21 cellular contexts compared by ENCODE assay signal in the genomic region with DNA sequence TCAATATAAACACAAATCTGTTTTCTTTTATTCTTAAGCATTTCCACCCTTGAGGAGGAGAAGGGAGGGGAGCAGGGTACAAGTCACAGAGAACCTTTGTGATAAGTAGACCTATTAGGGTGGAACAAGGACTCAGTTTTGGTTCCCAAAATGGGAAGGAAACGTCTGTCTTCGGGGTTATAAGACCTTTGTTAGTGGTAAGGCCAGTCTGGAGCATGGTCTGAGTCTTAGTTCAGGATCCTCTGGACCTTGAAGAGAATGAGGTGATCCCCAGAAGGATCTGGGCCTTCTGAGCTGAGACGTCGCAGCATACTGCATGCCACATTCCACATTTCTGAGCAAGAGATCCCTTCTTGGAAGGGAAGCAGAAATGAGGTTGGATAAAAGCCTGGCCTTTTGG. TPM values are rescaled to one million over a fixed set of nuclear protein-coding genes. Genes with fewer than 3 reads are reported as not detected.
DNase-seq lines count a peak whose midpoint lies in the region; ATAC-seq lines count a peak whose summit lies in the region.
"Had no signal": no experiment of that assay in that cellular context is flagged by ENCODE, and none has a peak within 500 bp of the region (broad histone marks: within the 10 kb centered on the region; RNA-seq: fewer than 3 reads in every experiment).

No MANE protein-coding gene starts in this region.

- H2BK120ac ChIP-seq in mesenchymal stem cell (ENCODE audit: low read depth, low read length) = no peak overlapping the region

- no peak overlapping the region for H2BK12ac ChIP-seq in mesenchymal stem cell (ENCODE audit: low read length in 2 of 2)

- no peak overlapping the region for H3K27ac ChIP-seq in CD4-positive, CD25-positive, alpha-beta regulatory T cell (ENCODE audit: insufficient read depth, low read length, poor library complexity, severe bottlenecking)
- no peak overlapping the region for H3K27ac ChIP-seq in mesenchymal stem cell (ENCODE audit: low read length, poor library complexity, severe bottlenecking)
- H3K27ac ChIP-seq: GM23248, prostate gland had no signal

- no peak overlapping the region for H3K23ac ChIP-seq in mesenchymal stem cell (ENCODE audit: low read length in 2 of 2)

- H3K18ac ChIP-seq in mesenchymal stem cell (ENCODE audit: low read depth in 1 of 2, low read length in 2 of 2) = no peak overlapping the region

- H3K4me1 Mint-ChIP-seq in activated CD4-positive, alpha-beta T cell treated with anti-CD3 and anti-CD28 coated beads, Interleukin-2, amount 10 ng/mL, durations not matched to agents 7 days and 5 days = peaks cover 39% of the 10 kb centered on the region
- H3K4me1 Mint-ChIP-seq in CD4-positive, CD25-positive, alpha-beta regulatory T cell = peaks cover 7 to 23% (median 10%) of the 10 kb centered on the region in 4 donors
- peaks cover 46% of the 10 kb centered on the region for H3K4me1 Mint-ChIP-seq in activated CD8-positive, alpha-beta T cell treated with anti-CD3 and anti-CD28 coated beads, Interleukin-2, amount 10 ng/mL, durations not matched to agents 7 days and 5 days (ENCODE audit: low read depth)

- 98% methylated on average over 4 of the region's 4 CpGs for WGBS in mesenchymal stem cell

- no peak for DNase-seq in activated CD4-positive, alpha-beta T cell treated with anti-CD3 and anti-CD28 coated beads, Interleukin-2, amount 10 ng/mL, durations not matched to agents 7 days and 5 days
- DNase-seq in activated CD4-positive, alpha-beta T cell treated with anti-CD3 and anti-CD28 coated beads, Interleukin-2, amount 50 U/mL, for 1 hour = no peak
- no peak for DNase-seq in CD4-positive, CD25-positive, alpha-beta regulatory T cell
- DNase-seq in activated CD8-positive, alpha-beta T cell treated with anti-CD3 and anti-CD28 coated beads, Interleukin-2, amount 10 ng/mL, durations not matched to agents 7 days and 5 days = no peak
- DNase-seq in mesenchymal stem cell (no peak), NCI-H82 treated with DMSO at 0.1 percent for 48 hours (lab: John Stamatoyannopoulos, UW; ENCODE audit: unreplicated experiment) (no peak), HuH-7 (ENCODE audit: low spot score) (no peak)
- DNase-seq: 8988T; activated CD4-positive, alpha-beta T cell treated with anti-CD3 and anti-CD28 coated beads, Interleukin-2, amount 10 ng/mL, durations not matched to agents 24 days and 14 days; activated naive CD4-positive, alpha-beta T cell treated with Interleukin-2 at 50 U/mL for 16 hours; activated T-cell treated with anti-CD3 and anti-CD28 coated beads for 4 hours; Caco-2; DMS79 treated with DMSO at 0.1 percent for 48 hours; GM23248; Karpas-422; kidney; NCI-H1694 treated with DMSO at 0.1 percent for 48 hours; NCI-H69 had no signal

- H3K4me3 Mint-ChIP-seq in activated CD4-positive, alpha-beta T cell treated with anti-CD3 and anti-CD28 coated beads, Interleukin-2, amount 10 ng/mL, durations not matched to agents 7 days and 5 days = no peak overlapping the region
- no peak overlapping the region for H3K4me3 Mint-ChIP-seq in CD4-positive, CD25-positive, alpha-beta regulatory T cell
- no peak overlapping the region for H3K4me3 Mint-ChIP-seq in activated CD8-positive, alpha-beta T cell treated with anti-CD3 and anti-CD28 coated beads, Interleukin-2, amount 10 ng/mL, durations not matched to agents 7 days and 5 days
- H3K4me3 Mint-ChIP-seq: activated CD4-positive, alpha-beta T cell treated with anti-CD3 and anti-CD28 coated beads, Interleukin-2, amount 10 ng/mL, durations not matched to agents 24 days and 14 days had no signal

- H3K27me3 ChIP-seq in CD4-positive, CD25-positive, alpha-beta regulatory T cell (ENCODE audit: control insufficient read depth, insufficient read depth, low read length) = no peaks in the 10 kb centered on the region
- H3K27me3 ChIP-seq in mesenchymal stem cell (ENCODE audit: control insufficient read depth in 1 of 2, insufficient read depth in 1 of 2, low read length in 2 of 2) = no peaks in the 10 kb centered on the region
- H3K27me3 ChIP-seq: dorsolateral prefrontal cortex had no signal

- POLR2A ChIA-PET in activated CD4-positive, alpha-beta T cell treated with anti-CD3 and anti-CD28 coated beads, Interleukin-2, amount 10 ng/mL, durations not matched to agents 7 days and 5 days (lab: Charles Lee) = no interaction called here
- POLR2A ChIA-PET in activated CD8-positive, alpha-beta T cell treated with anti-CD3 and anti-CD28 coated beads, Interleukin-2, amount 10 ng/mL, durations not matched to agents 7 days and 5 days (lab: Charles Lee) = no interaction called here

- H3K36me3 Mint-ChIP-seq in activated CD4-positive, alpha-beta T cell treated with anti-CD3 and anti-CD28 coated beads, Interleukin-2, amount 10 ng/mL, durations not matched to agents 7 days and 5 days (ENCODE audit: low read depth) = peaks cover 69% of the 10 kb centered on the region
- peaks cover 42% of the 10 kb centered on the region for H3K36me3 Mint-ChIP-seq in CD4-positive, CD25-positive, alpha-beta regulatory T cell
- peaks cover 80% of the 10 kb centered on the region for H3K36me3 Mint-ChIP-seq in activated CD8-positive, alpha-beta T cell treated with anti-CD3 and anti-CD28 coated beads, Interleukin-2, amount 10 ng/mL, durations not matched to agents 7 days and 5 days (ENCODE audit: low read depth)

- peaks cover 10% of the 10 kb centered on the region for H3K4me1 ChIP-seq in CD4-positive, CD25-positive, alpha-beta regulatory T cell (ENCODE audit: control insufficient read depth, insufficient read depth, low read length, poor library complexity, severe bottlenecking)
- peaks cover 7% of the 10 kb centered on the region for H3K4me1 ChIP-seq in mesenchymal stem cell (ENCODE audit: control insufficient read depth, insufficient read depth, low read depth, low read length)
- H3K4me1 ChIP-seq: prostate gland had no signal

- no peaks in the 10 kb centered on the region for H3K27me3 Mint-ChIP-seq in activated CD4-positive, alpha-beta T cell treated with anti-CD3 and anti-CD28 coated beads, Interleukin-2, amount 10 ng/mL, durations not matched to agents 7 days and 5 days
- H3K27me3 Mint-ChIP-seq in CD4-positive, CD25-positive, alpha-beta regulatory T cell = no peaks in the 10 kb centered on the region
- H3K27me3 Mint-ChIP-seq in activated CD8-positive, alpha-beta T cell treated with anti-CD3 and anti-CD28 coated beads, Interleukin-2, amount 10 ng/mL, durations not matched to agents 7 days and 5 days (ENCODE audit: low read depth) = no peaks in the 10 kb centered on the region
- H3K27me3 Mint-ChIP-seq: activated CD4-positive, alpha-beta T cell treated with anti-CD3 and anti-CD28 coated beads, Interleukin-2, amount 10 ng/mL, durations not matched to agents 24 days and 14 days had no signal

- peaks cover 41% of the 10 kb centered on the region for H3K79me1 ChIP-seq in mesenchymal stem cell (replicated peaks; ENCODE audit: low read length, poor library complexity, severe bottlenecking)

- no peaks in the 10 kb centered on the region for H3K9me3 ChIP-seq in CD4-positive, CD25-positive, alpha-beta regulatory T cell (ENCODE audit: control insufficient read depth in 2 of 2, low read length in 2 of 2)
- H3K9me3 ChIP-seq in mesenchymal stem cell (ENCODE audit: control insufficient read depth, low read length) = no peaks in the 10 kb centered on the region
- H3K9me3 ChIP-seq: Caco-2, prostate gland had no signal

- H2BK15ac ChIP-seq in mesenchymal stem cell (ENCODE audit: low read depth, poor library complexity, severe bottlenecking) = no peak overlapping the region

- peak overlapping the region; percentile 87 for H3K27ac Mint-ChIP-seq in activated CD4-positive, alpha-beta T cell treated with anti-CD3 and anti-CD28 coated beads, Interleukin-2, amount 10 ng/mL, durations not matched to agents 7 days and 5 days
- H3K27ac Mint-ChIP-seq in CD4-positive, CD25-positive, alpha-beta regulatory T cell = peak overlapping the region in 2 of 3 donors; percentile 51 to 71
- H3K27ac Mint-ChIP-seq in activated CD8-positive, alpha-beta T cell treated with anti-CD3 and anti-CD28 coated beads, Interleukin-2, amount 10 ng/mL, durations not matched to agents 7 days and 5 days = peak overlapping the region; percentile 79

- H3K36me3 ChIP-seq in CD4-positive, CD25-positive, alpha-beta regulatory T cell (ENCODE audit: control insufficient read depth, insufficient read depth, low read length) = peaks cover 83% of the 10 kb centered on the region
- peaks cover 59 to 90% of the 10 kb centered on the region in 2 experiments for H3K36me3 ChIP-seq in mesenchymal stem cell (ENCODE audit: control insufficient read depth in 1 of 2, insufficient read depth in 2 of 2, low read depth in 1 of 2, low read length in 2 of 2)
- H3K36me3 ChIP-seq: prostate gland had no signal

- no peak for ATAC-seq in CD4-positive, CD25-positive, alpha-beta regulatory T cell (ENCODE audit: low read depth in 2 of 2)
- ATAC-seq in activated CD8-positive, alpha-beta T cell treated with anti-CD3 and anti-CD28 coated beads, Interleukin-2, amount 10 ng/mL, durations not matched to agents 7 days and 5 days = no peak
- ATAC-seq in GM18907 (IDR thresholded peaks at IDR 0.05; ENCODE audit: unreplicated experiment) = no peak

- H3K9me3 Mint-ChIP-seq in activated CD4-positive, alpha-beta T cell treated with anti-CD3 and anti-CD28 coated beads, Interleukin-2, amount 10 ng/mL, durations not matched to agents 7 days and 5 days = no peaks in the 10 kb centered on the region
- no peaks in the 10 kb centered on the region for H3K9me3 Mint-ChIP-seq in CD4-positive, CD25-positive, alpha-beta regulatory T cell
- no peaks in the 10 kb centered on the region for H3K9me3 Mint-ChIP-seq in activated CD8-positive, alpha-beta T cell treated with anti-CD3 and anti-CD28 coated beads, Interleukin-2, amount 10 ng/mL, durations not matched to agents 7 days and 5 days (ENCODE audit: insufficient read depth)
- H3K9me3 Mint-ChIP-seq: activated CD4-positive, alpha-beta T cell treated with anti-CD3 and anti-CD28 coated beads, Interleukin-2, amount 10 ng/mL, durations not matched to agents 24 days and 14 days had no signal

- no peak overlapping the region for H3K4me3 ChIP-seq in CD4-positive, CD25-positive, alpha-beta regulatory T cell (ENCODE audit: low read depth, low read length)
- no peak overlapping the region for H3K4me3 ChIP-seq in mesenchymal stem cell (ENCODE audit: insufficient read depth in 1 of 2, low read depth in 1 of 2, low read length in 2 of 2)
- H3K4me3 ChIP-seq: dorsolateral prefrontal cortex, GM23248, prostate gland had no signal

- no peak overlapping the region for H2AFZ ChIP-seq in mesenchymal stem cell (ENCODE audit: low read depth, low read length)
- H2AFZ ChIP-seq: GM23248 had no signal

- CTCF ChIA-PET in activated CD4-positive, alpha-beta T cell treated with anti-CD3 and anti-CD28 coated beads, Interleukin-2, amount 10 ng/mL, durations not matched to agents 7 days and 5 days (lab: Charles Lee) = no interaction called here
- CTCF ChIA-PET in activated CD8-positive, alpha-beta T cell treated with anti-CD3 and anti-CD28 coated beads, Interleukin-2, amount 10 ng/mL, durations not matched to agents 7 days and 5 days (lab: Charles Lee) = interaction anchor here (0.9 to 1.3 kb wide), 2 partner anchors 163 to 166 kb away, joined by 3 read pairs; no protein-coding TSS in a partner anchor

- H3K4ac ChIP-seq in mesenchymal stem cell (ENCODE audit: low read depth in 1 of 2, low read length in 2 of 2) = no peak overlapping the region

- H2AK5ac ChIP-seq in mesenchymal stem cell (ENCODE audit: low read length, severe bottlenecking) = no peak overlapping the region

- H3K4me2 ChIP-seq in mesenchymal stem cell (ENCODE audit: low read length, poor library complexity, severe bottlenecking) = no peak overlapping the region

- no peak overlapping the region for H2BK5ac ChIP-seq in mesenchymal stem cell (ENCODE audit: low read depth, low read length, poor library complexity, severe bottlenecking)

- no peak overlapping the region for H3K14ac ChIP-seq in mesenchymal stem cell (ENCODE audit: low read length in 2 of 2)

- peak overlapping the region; percentile 19 for H3K9ac ChIP-seq in mesenchymal stem cell (ENCODE audit: low read length)
- H3K9ac ChIP-seq: GM23248 had no signal

- H4K8ac ChIP-seq in mesenchymal stem cell (ENCODE audit: low read length) = no peak overlapping the region

- no peak overlapping the region for H4K91ac ChIP-seq in mesenchymal stem cell (ENCODE audit: low read length)

RNA-seq across cellular contexts. Expression of a gene that starts 37.2 kb away (rescaled TPM):
- not detected for total RNA-seq in activated CD4-positive, alpha-beta T cell treated with anti-CD3 and anti-CD28 coated beads, Interleukin-2, amount 10 ng/mL, durations not matched to agents 7 days and 5 days
- total RNA-seq in CD4-positive, CD25-positive, alpha-beta regulatory T cell = 4.0 TPM
- under 1 TPM in 2 of 4 donors, not detected in 2; 0.21 to 0.40 TPM for polyA plus RNA-seq in CD4-positive, CD25-positive, alpha-beta regulatory T cell
- total RNA-seq in activated CD8-positive, alpha-beta T cell treated with anti-CD3 and anti-CD28 coated beads, Interleukin-2, amount 10 ng/mL, durations not matched to agents 7 days and 5 days = not detected
- 7.5 TPM for polyA plus RNA-seq in mesenchymal stem cell (2013, experiment 1 of 2)
- polyA plus RNA-seq in mesenchymal stem cell (2013, experiment 2 of 2) = 7.9 TPM
- total RNA-seq: activated CD4-positive, alpha-beta T cell treated with anti-CD3 and anti-CD28 coated beads, Interleukin-2, amount 10 ng/mL, durations not matched to agents 24 days and 14 days had no signal

RNA-seq across cellular contexts. Expression of a gene that starts 45.3 kb away (rescaled TPM):
- total RNA-seq in activated CD4-positive, alpha-beta T cell treated with anti-CD3 and anti-CD28 coated beads, Interleukin-2, amount 10 ng/mL, durations not matched to agents 7 days and 5 days = 10 to 100 TPM; 78.7 to 84.7 TPM
- 121 TPM for total RNA-seq in CD4-positive, CD25-positive, alpha-beta regulatory T cell
- polyA plus RNA-seq in CD4-positive, CD25-positive, alpha-beta regulatory T cell = 100 to 1,000 TPM; 173 to 199 (median 184) TPM
- 10 to 100 TPM; 67.4 to 68.4 TPM for total RNA-seq in activated CD8-positive, alpha-beta T cell treated with anti-CD3 and anti-CD28 coated beads, Interleukin-2, amount 10 ng/mL, durations not matched to agents 7 days and 5 days
- 35.0 TPM for polyA plus RNA-seq in mesenchymal stem cell (2013, experiment 1 of 2)
- 35.7 TPM for polyA plus RNA-seq in mesenchymal stem cell (2013, experiment 2 of 2)

RNA-seq across cellular contexts. Expression of a gene that starts 58.0 kb away (rescaled TPM):
- 100 to 1,000 TPM; 203 to 213 TPM for total RNA-seq in activated CD4-positive, alpha-beta T cell treated with anti-CD3 and anti-CD28 coated beads, Interleukin-2, amount 10 ng/mL, durations not matched to agents 7 days and 5 days
- total RNA-seq in CD4-positive, CD25-positive, alpha-beta regulatory T cell = 122 TPM
- polyA plus RNA-seq in CD4-positive, CD25-positive, alpha-beta regulatory T cell = 10 to 100 TPM in 2 of 4 donors, 1 to 10 TPM in 2; 8.0 to 10.8 (median 10.0) TPM
- 100 to 1,000 TPM; 201 to 208 TPM for total RNA-seq in activated CD8-positive, alpha-beta T cell treated with anti-CD3 and anti-CD28 coated beads, Interleukin-2, amount 10 ng/mL, durations not matched to agents 7 days and 5 days
- 133 TPM for polyA plus RNA-seq in mesenchymal stem cell (2013, experiment 1 of 2)
- polyA plus RNA-seq in mesenchymal stem cell (2013, experiment 2 of 2) = 124 TPM
